In genomic region chr19:54248016-54248601, GRCh38 we compare ENCODE assay signal across 9 cellular contexts. TPM values are rescaled to one million over a fixed set of nuclear protein-coding genes. Genes with fewer than 3 reads are reported as not detected.
A peak's percentile ranks its signal among the peaks of the same experiment; 100 is the strongest.
DNase-seq lines count a peak whose midpoint lies in the region; ATAC-seq, FAIRE-seq and TF ChIP-seq lines count a peak whose summit lies in the region.
"Had no signal": no experiment of that assay in that cellular context is flagged by ENCODE, and none has a peak within 500 bp of the region (broad histone marks: within the 10 kb centered on the region; RNA-seq: fewer than 3 reads in every experiment).

No MANE protein-coding gene starts in this region.

- intact Hi-C loops in activated CD4-positive, alpha-beta T cell treated with anti-CD3 and anti-CD28 coated beads, Interleukin-2, amount 10 ng/mL, durations not matched to agents 24 days and 14 days (cut with micrococcal nuclease), result no loop called here
- intact Hi-C loops in activated T-helper 1 cell treated with anti-CD3 and anti-CD28 coated beads, Interleukin-12 subunit alpha, Interleukin-12 subunit beta, Interleukin-2, Interleukin-4 antibody, amounts not matched to agents 30 ng/mL and 10 ng/mL and 1 ng/mL, durations not matched to agents 14 hours and 24 hours and 36 hours (cut with micrococcal nuclease), result no loop called here
- intact Hi-C loops in lower lobe of right lung (cut with DNase I), result no loop called here

- no peak overlapping the region for H3K27ac Mint-ChIP-seq in activated CD4-positive, alpha-beta T cell treated with anti-CD3 and anti-CD28 coated beads, Interleukin-2, amount 10 ng/mL, durations not matched to agents 24 days and 14 days
- H3K27ac Mint-ChIP-seq in activated T-helper 1 cell treated with anti-CD3 and anti-CD28 coated beads, Interleukin-12 subunit alpha, Interleukin-12 subunit beta, Interleukin-2, Interleukin-4 antibody, amounts not matched to agents 30 ng/mL and 10 ng/mL and 1 ng/mL, durations not matched to agents 14 hours and 24 hours and 36 hours, result no peak overlapping the region

- TF ChIP-seq POLR2A in GM12892 (IDR thresholded peaks at IDR 0.05; ENCODE audit: low read depth, low read length), result no peak

- H3K4me3 Mint-ChIP-seq in activated CD4-positive, alpha-beta T cell treated with anti-CD3 and anti-CD28 coated beads, Interleukin-2, amount 10 ng/mL, durations not matched to agents 24 days and 14 days, result peak overlapping the region; percentile 15
- peak overlapping the region; percentile 27 for H3K4me3 Mint-ChIP-seq in activated T-helper 1 cell treated with anti-CD3 and anti-CD28 coated beads, Interleukin-12 subunit alpha, Interleukin-12 subunit beta, Interleukin-2, Interleukin-4 antibody, amounts not matched to agents 30 ng/mL and 10 ng/mL and 1 ng/mL, durations not matched to agents 14 hours and 24 hours and 36 hours

- H3K27me3 Mint-ChIP-seq in activated CD4-positive, alpha-beta T cell treated with anti-CD3 and anti-CD28 coated beads, Interleukin-2, amount 10 ng/mL, durations not matched to agents 24 days and 14 days, result peaks cover 3% of the 10 kb centered on the region
- H3K27me3 Mint-ChIP-seq in activated T-helper 1 cell treated with anti-CD3 and anti-CD28 coated beads, Interleukin-12 subunit alpha, Interleukin-12 subunit beta, Interleukin-2, Interleukin-4 antibody, amounts not matched to agents 30 ng/mL and 10 ng/mL and 1 ng/mL, durations not matched to agents 14 hours and 24 hours and 36 hours (ENCODE audit: insufficient read depth), result peaks cover 4% of the 10 kb centered on the region

- H3K9me3 ChIP-seq in lower lobe of right lung, result no peaks in the 10 kb centered on the region

- ATAC-seq in lower lobe of right lung, result peak; percentile 82 to 87
- no peak for ATAC-seq in HG03460 (IDR thresholded peaks at IDR 0.05; ENCODE audit: unreplicated experiment)

- H3K36me3 ChIP-seq in lower lobe of right lung, result no peaks in the 10 kb centered on the region

- H3K36me3 Mint-ChIP-seq in activated CD4-positive, alpha-beta T cell treated with anti-CD3 and anti-CD28 coated beads, Interleukin-2, amount 10 ng/mL, durations not matched to agents 24 days and 14 days (ENCODE audit: low read depth), result no peaks in the 10 kb centered on the region
- no peaks in the 10 kb centered on the region for H3K36me3 Mint-ChIP-seq in activated T-helper 1 cell treated with anti-CD3 and anti-CD28 coated beads, Interleukin-12 subunit alpha, Interleukin-12 subunit beta, Interleukin-2, Interleukin-4 antibody, amounts not matched to agents 30 ng/mL and 10 ng/mL and 1 ng/mL, durations not matched to agents 14 hours and 24 hours and 36 hours (ENCODE audit: low read depth)

- H3K4me1 ChIP-seq in lower lobe of right lung, result peaks cover 7% of the 10 kb centered on the region

- peak; percentile 70 for DNase-seq in activated CD4-positive, alpha-beta T cell treated with anti-CD3 and anti-CD28 coated beads, Interleukin-2, amount 10 ng/mL, durations not matched to agents 24 days and 14 days
- DNase-seq in activated CD4-positive, alpha-beta T cell treated with anti-CD3 and anti-CD28 coated beads, Interleukin-2, amount 50 U/mL, for 1 hour, result no peak
- DNase-seq in activated T-helper 1 cell treated with anti-CD3 and anti-CD28 coated beads, Interleukin-12 subunit alpha, Interleukin-12 subunit beta, Interleukin-2, Interleukin-4 antibody, amounts not matched to agents 30 ng/mL and 10 ng/mL and 1 ng/mL, durations not matched to agents 14 hours and 24 hours and 36 hours (ENCODE audit: low spot score), result peak; percentile 11
- DNase-seq in lower lobe of right lung, result peak; percentile 62
- peak; percentile 18 for DNase-seq in superior temporal gyrus (ENCODE audit: extremely low spot score)
- DNase-seq in GM12892 (ENCODE audit: insufficient read length), result no peak
- no peak for DNase-seq in NAMALWA (ENCODE audit: low spot score)

- peaks cover 10% of the 10 kb centered on the region for H3K27me3 ChIP-seq in lower lobe of right lung (ENCODE audit: low read depth)

- no peak overlapping the region for H3K27ac ChIP-seq in lower lobe of right lung

- no peak for FAIRE-seq in GM12892 (lab: Jason Lieb, UNC)

- no peak overlapping the region for H3K4me3 ChIP-seq in lower lobe of right lung

- no peak for TF ChIP-seq CTCF in lower lobe of right lung (IDR thresholded peaks at IDR 0.05)

- peaks cover 9% of the 10 kb centered on the region for H3K4me1 Mint-ChIP-seq in activated CD4-positive, alpha-beta T cell treated with anti-CD3 and anti-CD28 coated beads, Interleukin-2, amount 10 ng/mL, durations not matched to agents 24 days and 14 days
- peaks cover 12% of the 10 kb centered on the region for H3K4me1 Mint-ChIP-seq in activated T-helper 1 cell treated with anti-CD3 and anti-CD28 coated beads, Interleukin-12 subunit alpha, Interleukin-12 subunit beta, Interleukin-2, Interleukin-4 antibody, amounts not matched to agents 30 ng/mL and 10 ng/mL and 1 ng/mL, durations not matched to agents 14 hours and 24 hours and 36 hours (ENCODE audit: low read depth)

- no peaks in the 10 kb centered on the region for H3K9me3 Mint-ChIP-seq in activated CD4-positive, alpha-beta T cell treated with anti-CD3 and anti-CD28 coated beads, Interleukin-2, amount 10 ng/mL, durations not matched to agents 24 days and 14 days
- no peaks in the 10 kb centered on the region for H3K9me3 Mint-ChIP-seq in activated T-helper 1 cell treated with anti-CD3 and anti-CD28 coated beads, Interleukin-12 subunit alpha, Interleukin-12 subunit beta, Interleukin-2, Interleukin-4 antibody, amounts not matched to agents 30 ng/mL and 10 ng/mL and 1 ng/mL, durations not matched to agents 14 hours and 24 hours and 36 hours

RNA-seq across cellular contexts. Expression of gene LILRA6, which starts 5.5 kb away (rescaled TPM):
- total RNA-seq in activated CD4-positive, alpha-beta T cell treated with anti-CD3 and anti-CD28 coated beads, Interleukin-2, amount 10 ng/mL, durations not matched to agents 24 days and 14 days, result 0.09 TPM in 1 of 2 replicates, not detected in the other
- 0.27 and 0.36 TPM in 2 replicates for total RNA-seq in activated T-helper 1 cell treated with anti-CD3 and anti-CD28 coated beads, Interleukin-12 subunit alpha, Interleukin-12 subunit beta, Interleukin-2, Interleukin-4 antibody, amounts not matched to agents 30 ng/mL and 10 ng/mL and 1 ng/mL, durations not matched to agents 14 hours and 24 hours and 36 hours
- 36.9 TPM for total RNA-seq in lower lobe of right lung
- 4.2 TPM for polyA plus RNA-seq in GM12892 (2012; ENCODE audit: missing spikeins)
- total RNA-seq: dermis microvascular lymphatic vessel endothelial cell had no signal

RNA-seq across cellular contexts. Expression of gene LILRB5, which starts 9.0 kb away (rescaled TPM):
- total RNA-seq in activated CD4-positive, alpha-beta T cell treated with anti-CD3 and anti-CD28 coated beads, Interleukin-2, amount 10 ng/mL, durations not matched to agents 24 days and 14 days, result not detected in 2 replicates
- not detected in 2 replicates for total RNA-seq in activated T-helper 1 cell treated with anti-CD3 and anti-CD28 coated beads, Interleukin-12 subunit alpha, Interleukin-12 subunit beta, Interleukin-2, Interleukin-4 antibody, amounts not matched to agents 30 ng/mL and 10 ng/mL and 1 ng/mL, durations not matched to agents 14 hours and 24 hours and 36 hours
- 16.0 TPM for total RNA-seq in lower lobe of right lung
- polyA plus RNA-seq in GM12892 (2012; ENCODE audit: missing spikeins), result 0.06 TPM
- total RNA-seq: dermis microvascular lymphatic vessel endothelial cell had no signal

RNA-seq across cellular contexts. Expression of gene LILRB3, which starts 25.3 kb away (rescaled TPM):
- 0.26 TPM in 1 of 2 replicates, not detected in the other for total RNA-seq in activated CD4-positive, alpha-beta T cell treated with anti-CD3 and anti-CD28 coated beads, Interleukin-2, amount 10 ng/mL, durations not matched to agents 24 days and 14 days
- total RNA-seq in activated T-helper 1 cell treated with anti-CD3 and anti-CD28 coated beads, Interleukin-12 subunit alpha, Interleukin-12 subunit beta, Interleukin-2, Interleukin-4 antibody, amounts not matched to agents 30 ng/mL and 10 ng/mL and 1 ng/mL, durations not matched to agents 14 hours and 24 hours and 36 hours, result 0.67 and 0.78 TPM in 2 replicates
- 85.6 TPM for total RNA-seq in lower lobe of right lung
- polyA plus RNA-seq in GM12892 (2012; ENCODE audit: missing spikeins), result 7.1 TPM
- total RNA-seq: dermis microvascular lymphatic vessel endothelial cell had no signal

RNA-seq across cellular contexts. Expression of gene LILRB2, which starts 32.8 kb away (rescaled TPM):
- not detected in 2 replicates for total RNA-seq in activated CD4-positive, alpha-beta T cell treated with anti-CD3 and anti-CD28 coated beads, Interleukin-2, amount 10 ng/mL, durations not matched to agents 24 days and 14 days
- total RNA-seq in activated T-helper 1 cell treated with anti-CD3 and anti-CD28 coated beads, Interleukin-12 subunit alpha, Interleukin-12 subunit beta, Interleukin-2, Interleukin-4 antibody, amounts not matched to agents 30 ng/mL and 10 ng/mL and 1 ng/mL, durations not matched to agents 14 hours and 24 hours and 36 hours, result not detected in 2 replicates
- total RNA-seq in lower lobe of right lung, result 26.1 TPM
- polyA plus RNA-seq in GM12892 (2012; ENCODE audit: missing spikeins), result not detected
- total RNA-seq: dermis microvascular lymphatic vessel endothelial cell had no signal

RNA-seq across cellular contexts. Expression of gene RPS9, which starts 47.5 kb away (rescaled TPM):
- 1,530 and 1,555 TPM in 2 replicates for total RNA-seq in activated CD4-positive, alpha-beta T cell treated with anti-CD3 and anti-CD28 coated beads, Interleukin-2, amount 10 ng/mL, durations not matched to agents 24 days and 14 days
- 1,475 and 1,511 TPM in 2 replicates for total RNA-seq in activated T-helper 1 cell treated with anti-CD3 and anti-CD28 coated beads, Interleukin-12 subunit alpha, Interleukin-12 subunit beta, Interleukin-2, Interleukin-4 antibody, amounts not matched to agents 30 ng/mL and 10 ng/mL and 1 ng/mL, durations not matched to agents 14 hours and 24 hours and 36 hours
- total RNA-seq in lower lobe of right lung, result 1,086 TPM
- 4,059 TPM for polyA plus RNA-seq in GM12892 (2012; ENCODE audit: missing spikeins)

Comparison
In these comparisons a context has a peak if more than half of its experiments do, and no peak if none do; other contexts are left out.
1. DNase-seq: peak in activated CD4-positive, alpha-beta T cell treated with anti-CD3 and anti-CD28 coated beads, Interleukin-2, amount 10 ng/mL, durations not matched to agents 24 days and 14 days (single experiment), activated T-helper 1 cell treated with anti-CD3 and anti-CD28 coated beads, Interleukin-12 subunit alpha, Interleukin-12 subunit beta, Interleukin-2, Interleukin-4 antibody, amounts not matched to agents 30 ng/mL and 10 ng/mL and 1 ng/mL, durations not matched to agents 14 hours and 24 hours and 36 hours (single experiment), lower lobe of right lung (single experiment) and superior temporal gyrus (single experiment); none in activated CD4-positive, alpha-beta T cell treated with anti-CD3 and anti-CD28 coated beads, Interleukin-2, amount 50 U/mL, for 1 hour (single experiment), GM12892 (single experiment) and NAMALWA (single experiment).
2. RNA of gene LILRA6, which starts 5.5 kb away (total RNA-seq): 36.9 TPM in lower lobe of right lung (single experiment); 0.27 to 0.36 TPM in activated T-helper 1 cell treated with anti-CD3 and anti-CD28 coated beads, Interleukin-12 subunit alpha, Interleukin-12 subunit beta, Interleukin-2, Interleukin-4 antibody, amounts not matched to agents 30 ng/mL and 10 ng/mL and 1 ng/mL, durations not matched to agents 14 hours and 24 hours and 36 hours and 0.09 TPM in activated CD4-positive, alpha-beta T cell treated with anti-CD3 and anti-CD28 coated beads, Interleukin-2, amount 10 ng/mL, durations not matched to agents 24 days and 14 days; every median in the first group is over 10 times any median in the second.
3. RNA of gene LILRB5, which starts 9.0 kb away (total RNA-seq): 16.0 TPM in lower lobe of right lung (single experiment); not detected in activated CD4-positive, alpha-beta T cell treated with anti-CD3 and anti-CD28 coated beads, Interleukin-2, amount 10 ng/mL, durations not matched to agents 24 days and 14 days and not detected in activated T-helper 1 cell treated with anti-CD3 and anti-CD28 coated beads, Interleukin-12 subunit alpha, Interleukin-12 subunit beta, Interleukin-2, Interleukin-4 antibody, amounts not matched to agents 30 ng/mL and 10 ng/mL and 1 ng/mL, durations not matched to agents 14 hours and 24 hours and 36 hours; every median in the first group is over 10 times any median in the second.
4. RNA of gene LILRB3, which starts 25.3 kb away (total RNA-seq): 85.6 TPM in lower lobe of right lung (single experiment); 0.67 to 0.78 TPM in activated T-helper 1 cell treated with anti-CD3 and anti-CD28 coated beads, Interleukin-12 subunit alpha, Interleukin-12 subunit beta, Interleukin-2, Interleukin-4 antibody, amounts not matched to agents 30 ng/mL and 10 ng/mL and 1 ng/mL, durations not matched to agents 14 hours and 24 hours and 36 hours and 0.26 TPM in activated CD4-positive, alpha-beta T cell treated with anti-CD3 and anti-CD28 coated beads, Interleukin-2, amount 10 ng/mL, durations not matched to agents 24 days and 14 days; every median in the first group is over 10 times any median in the second.